9 cellular contexts compared by ENCODE assay signal in genomic region chr4:26299254-26299882, GRCh38. TPM values are rescaled to one million over a fixed set of nuclear protein-coding genes. Genes with fewer than 3 reads are reported as not detected.
DNase-seq lines count a peak whose midpoint lies in the region; ATAC-seq and TF ChIP-seq lines count a peak whose summit lies in the region.
"Had no signal": no experiment of that assay in that cellular context is flagged by ENCODE, and none has a peak within 500 bp of the region (broad histone marks: within the 10 kb centered on the region; RNA-seq: fewer than 3 reads in every experiment).

No MANE protein-coding gene starts in this region.

- DNase-seq in activated T-cell treated with anti-CD3 and anti-CD28 coated beads, Interleukin-2, amount 50 U/mL, for 24 hours: no peak
- no peak for DNase-seq in activated T-cell treated with anti-CD3 and anti-CD28 coated beads for 4 hours
- peak; percentile 6 for DNase-seq in OCI-M1 (lab: John Stamatoyannopoulos, UW)
- DNase-seq in stimulated activated naive CD8-positive, alpha-beta T cell treated with anti-CD3 and anti-CD28 coated beads, Interleukin-15, Interleukin-2, amounts not matched to agents 100 U/mL and 50 U/mL, for 24 hours: no peak
- no peak for DNase-seq in NCI-H345 (lab: John Stamatoyannopoulos, UW)
- no peak for DNase-seq in prostate gland (ENCODE audit: low spot score)
- DNase-seq: left cardiac atrium had no signal

- ATAC-seq in HG02610 (IDR thresholded peaks at IDR 0.05; ENCODE audit: unreplicated experiment): peak; percentile 90
- ATAC-seq in stimulated activated naive CD8-positive, alpha-beta T cell treated with anti-CD3 and anti-CD28 coated beads, Interleukin-15, Interleukin-2, amounts not matched to agents 100 U/mL and 50 U/mL, for 24 hours: peak; percentile 49
- ATAC-seq in HG03108 (IDR thresholded peaks at IDR 0.05; ENCODE audit: unreplicated experiment): no peak
- ATAC-seq: left cardiac atrium had no signal

- H3K36me3 ChIP-seq in prostate gland: no peaks in the 10 kb centered on the region

- H3K4me1 Mint-ChIP-seq in activated T-cell treated with anti-CD3 and anti-CD28 coated beads, Interleukin-2, amount 50 U/mL, for 24 hours (ENCODE audit: low read depth): peaks cover 32% of the 10 kb centered on the region

- no peaks in the 10 kb centered on the region for H3K4me1 ChIP-seq in prostate gland (replicated peaks)

- intact Hi-C loops in prostate gland (cut with DNase I): no loop called here

- H3K27me3 Mint-ChIP-seq in activated T-cell treated with anti-CD3 and anti-CD28 coated beads, Interleukin-2, amount 50 U/mL, for 24 hours: no peaks in the 10 kb centered on the region

- no peaks in the 10 kb centered on the region for H3K9me3 Mint-ChIP-seq in activated T-cell treated with anti-CD3 and anti-CD28 coated beads, Interleukin-2, amount 50 U/mL, for 24 hours

- WGBS in prostate gland: 85% methylated on average over 9 of the region's 9 CpGs

- H3K27ac ChIP-seq in prostate gland: no peak overlapping the region

- H3K9me3 ChIP-seq in prostate gland: no peaks in the 10 kb centered on the region

- H3K4me3 Mint-ChIP-seq in activated T-cell treated with anti-CD3 and anti-CD28 coated beads, Interleukin-2, amount 50 U/mL, for 24 hours: peak overlapping the region; percentile 42

- no peak overlapping the region for H3K4me3 ChIP-seq in prostate gland

- TF ChIP-seq CTCF in prostate gland (IDR thresholded peaks at IDR 0.05): no peak

- no peaks in the 10 kb centered on the region for H3K27me3 ChIP-seq in prostate gland (replicated peaks; ENCODE audit: insufficient read depth)

- no peak for TF ChIP-seq POLR2A in prostate gland (IDR thresholded peaks at IDR 0.05)

- H3K36me3 Mint-ChIP-seq in activated T-cell treated with anti-CD3 and anti-CD28 coated beads, Interleukin-2, amount 50 U/mL, for 24 hours (ENCODE audit: low read depth): no peaks in the 10 kb centered on the region

- H3K27ac Mint-ChIP-seq in activated T-cell treated with anti-CD3 and anti-CD28 coated beads, Interleukin-2, amount 50 U/mL, for 24 hours: peak overlapping the region; percentile 48

RNA-seq across cellular contexts. Expression of gene RBPJ, which starts 21.4 kb away (rescaled TPM):
- 100 to 1,000 TPM in 1 of 2 donors, 10 to 100 TPM in 1; 36.0 to 130 TPM for total RNA-seq in prostate gland
